20 cellular contexts compared by ENCODE assay signal in the genomic region with DNA sequence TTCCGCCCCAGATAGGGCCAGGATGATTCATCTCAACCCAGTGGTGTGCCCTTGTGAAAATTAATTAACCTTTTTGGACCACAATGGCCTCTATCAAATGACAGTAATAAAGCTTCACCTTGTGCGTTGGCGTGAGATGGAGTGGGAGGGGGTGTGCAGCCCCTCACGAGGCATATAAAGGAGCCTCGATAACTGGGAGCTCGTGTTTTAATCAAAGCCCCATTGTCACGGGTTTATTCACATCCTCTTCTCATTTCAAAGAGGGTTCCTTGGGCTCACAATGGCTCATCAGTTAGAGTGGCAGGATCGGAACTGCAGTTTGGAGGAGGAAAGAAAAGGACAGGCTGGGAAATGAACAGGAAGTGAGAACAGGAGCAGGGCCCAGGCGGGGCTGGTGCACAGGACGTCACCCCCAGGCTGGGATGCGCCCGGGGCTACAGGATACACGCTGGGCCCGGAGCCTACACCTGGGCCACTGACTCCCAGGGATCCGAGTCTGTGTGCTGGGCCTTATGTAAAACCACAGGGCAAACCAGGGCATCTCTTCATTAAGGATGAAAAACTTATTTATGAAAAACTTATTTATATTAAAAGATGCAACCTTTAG.
DNase-seq lines count a peak whose midpoint lies in the region; ATAC-seq, FAIRE-seq and TF ChIP-seq lines count a peak whose summit lies in the region.
"Had no signal": no experiment of that assay in that cellular context is flagged by ENCODE, and none has a peak within 500 bp of the region (broad histone marks: within the 10 kb centered on the region; RNA-seq: fewer than 3 reads in every experiment).

No MANE protein-coding gene starts in this region.

- TF ChIP-seq CTCF in GM23338 (conservative IDR thresholded peaks at IDR 0.05; ENCODE audit: low read depth in 2 of 2) (no peak), kidney (IDR thresholded peaks at IDR 0.05; ENCODE audit: borderline replicate concordance, extremely low read depth, insufficient read depth) (no peak), neural progenitor cell (IDR thresholded peaks at IDR 0.05) (no peak)

- H3K4me2 ChIP-seq in GM23338 = no peak overlapping the region
- H3K4me2 ChIP-seq in neural progenitor cell = no peak overlapping the region
- H3K4me2 ChIP-seq: A549 had no signal

- H2AFZ ChIP-seq in GM23338 (peak overlapping the region; percentile 69; the same call in 1 of the 2 replicates), neural progenitor cell (replicated peaks) (no peak overlapping the region)

- intact Hi-C loops in kidney (cut with DNase I) = no loop called here

- H3K9me2 ChIP-seq in GM23338 (ENCODE audit: insufficient read depth) = no peaks in the 10 kb centered on the region

- H3K27me3 Mint-ChIP-seq in GM23338 (ENCODE audit: insufficient read depth, low read depth, poor library complexity) (peaks cover 3% of the 10 kb centered on the region), T-helper 17 cell (peaks cover 54% of the 10 kb centered on the region), neural progenitor cell (ENCODE audit: insufficient read depth, low read depth) (peaks cover 2% of the 10 kb centered on the region)

- H3K9ac ChIP-seq in kidney (ENCODE audit: low read length in 2 of 2) (no peak overlapping the region), neural progenitor cell (no peak overlapping the region)

- DNase-seq in GM23338 (ENCODE audit: low spot score) (no peak), T-helper 17 cell (no peak), kidney (peak; percentile 32), neural progenitor cell (ENCODE audit: low spot score) (no peak), mucosa of gallbladder (ENCODE audit: low spot score) (no peak), activated gamma-delta T cell (lab: John Stamatoyannopoulos, UW) (no peak)
- DNase-seq: BE2C; CD4-positive, alpha-beta memory T cell; COR-L47; DMS153; DND-41; GF-D8 had no signal

- H4K20me1 ChIP-seq in GM23338 (replicated peaks; ENCODE audit: insufficient read depth) (no peaks in the 10 kb centered on the region), neural progenitor cell (ENCODE audit: low read depth) (no peaks in the 10 kb centered on the region)

- no peak overlapping the region for H3K4me3 ChIP-seq in GM23338
- H3K4me3 ChIP-seq in kidney (ENCODE audit: low read length in 2 of 2) = no peak overlapping the region
- no peak overlapping the region for H3K4me3 ChIP-seq in neural progenitor cell
- H3K4me3 ChIP-seq: A549 had no signal

- no peak overlapping the region for H3K27ac Mint-ChIP-seq in GM23338
- peak overlapping the region; percentile 16 for H3K27ac Mint-ChIP-seq in T-helper 17 cell
- peak overlapping the region; percentile 9 for H3K27ac Mint-ChIP-seq in neural progenitor cell
- H3K27ac Mint-ChIP-seq: CD4-positive, alpha-beta memory T cell had no signal

- H3K79me2 ChIP-seq in GM23338 (replicated peaks; ENCODE audit: insufficient read depth) (no peaks in the 10 kb centered on the region), neural progenitor cell (ENCODE audit: low read depth) (no peaks in the 10 kb centered on the region)

- no peaks in the 10 kb centered on the region for H3K9me3 ChIP-seq in T-helper 17 cell (ENCODE audit: control insufficient read depth, low read length, poor library complexity, severe bottlenecking)
- no peaks in the 10 kb centered on the region for H3K9me3 ChIP-seq in kidney (ENCODE audit: control insufficient read depth in 1 of 2, low read length in 2 of 2)
- H3K9me3 ChIP-seq in neural progenitor cell (ENCODE audit: low read depth) = no peaks in the 10 kb centered on the region
- H3K9me3 ChIP-seq: BE2C had no signal

- H3K27me3 ChIP-seq in GM23338 (ENCODE audit: insufficient read depth) = no peaks in the 10 kb centered on the region
- H3K27me3 ChIP-seq in neural progenitor cell = no peaks in the 10 kb centered on the region
- H3K27me3 ChIP-seq: BE2C had no signal

- H3K36me3 Mint-ChIP-seq in GM23338 (ENCODE audit: low read depth) = no peaks in the 10 kb centered on the region
- H3K36me3 Mint-ChIP-seq in T-helper 17 cell (ENCODE audit: low read depth) = peaks cover 4% of the 10 kb centered on the region
- H3K36me3 Mint-ChIP-seq in neural progenitor cell = no peaks in the 10 kb centered on the region
- H3K36me3 Mint-ChIP-seq: CD4-positive, alpha-beta memory T cell had no signal

- ATAC-seq in GM23338 (no peak), T-helper 17 cell (no peak), HG02938 (IDR thresholded peaks at IDR 0.05; ENCODE audit: unreplicated experiment) (no peak)
- ATAC-seq: A549, HCT116 had no signal

- H3K4me3 Mint-ChIP-seq in GM23338 (no peak overlapping the region), T-helper 17 cell (no peak overlapping the region), neural progenitor cell (no peak overlapping the region)
- H3K4me3 Mint-ChIP-seq: CD4-positive, alpha-beta memory T cell had no signal

- H3K9me3 Mint-ChIP-seq in GM23338 (no peaks in the 10 kb centered on the region), neural progenitor cell (no peaks in the 10 kb centered on the region)
- H3K9me3 Mint-ChIP-seq: CD4-positive, alpha-beta memory T cell had no signal

- H3K27ac ChIP-seq in GM23338 (ENCODE audit: low read depth) (no peak overlapping the region), kidney (ENCODE audit: low read depth in 2 of 2, low read length in 2 of 2) (no peak overlapping the region), neural progenitor cell (no peak overlapping the region)
- H3K27ac ChIP-seq: A549, C4-2B, HL-60 had no signal

- no peaks in the 10 kb centered on the region for H3K4me1 ChIP-seq in GM23338 (ENCODE audit: insufficient read depth)
- H3K4me1 ChIP-seq in kidney (ENCODE audit: control insufficient read depth in 1 of 2, insufficient read depth in 1 of 2, low read depth in 1 of 2, low read length in 2 of 2) = no peaks in the 10 kb centered on the region
- H3K4me1 ChIP-seq in neural progenitor cell = no peaks in the 10 kb centered on the region
- H3K4me1 ChIP-seq: A549, BE2C had no signal

- H3K36me3 ChIP-seq in GM23338 (ENCODE audit: insufficient read depth) (no peaks in the 10 kb centered on the region), kidney (ENCODE audit: control insufficient read depth in 1 of 2, insufficient read depth in 2 of 2, low read length in 2 of 2) (no peaks in the 10 kb centered on the region), neural progenitor cell (no peaks in the 10 kb centered on the region)
- H3K36me3 ChIP-seq: BE2C had no signal

- H3F3A ChIP-seq in GM23338 (replicated peaks; ENCODE audit: low read depth) = no peaks in the 10 kb centered on the region
- H3F3A ChIP-seq in neural progenitor cell (ENCODE audit: low read depth) = no peaks in the 10 kb centered on the region

- FAIRE-seq in kidney (lab: Jason Lieb, UNC) = no peak
- FAIRE-seq: A549, D721Med, GM19239, H54 had no signal

- peaks cover 5% of the 10 kb centered on the region; the same call in 1 of the 3 replicates for H3K4me1 Mint-ChIP-seq in GM23338
- peaks cover 2% of the 10 kb centered on the region for H3K4me1 Mint-ChIP-seq in T-helper 17 cell
- peaks cover 2% of the 10 kb centered on the region for H3K4me1 Mint-ChIP-seq in neural progenitor cell
- H3K4me1 Mint-ChIP-seq: CD4-positive, alpha-beta memory T cell had no signal

TF ChIP-seq in GM23338, 12 proteins besides CTCF, POLR2A, EP300 and RAD21:
- TF ChIP-seq CREB1 (CRISPR knock-in tag; IDR thresholded peaks at IDR 0.05; ENCODE audit: low read depth) = no peak
- TF ChIP-seq, protein P1, sequence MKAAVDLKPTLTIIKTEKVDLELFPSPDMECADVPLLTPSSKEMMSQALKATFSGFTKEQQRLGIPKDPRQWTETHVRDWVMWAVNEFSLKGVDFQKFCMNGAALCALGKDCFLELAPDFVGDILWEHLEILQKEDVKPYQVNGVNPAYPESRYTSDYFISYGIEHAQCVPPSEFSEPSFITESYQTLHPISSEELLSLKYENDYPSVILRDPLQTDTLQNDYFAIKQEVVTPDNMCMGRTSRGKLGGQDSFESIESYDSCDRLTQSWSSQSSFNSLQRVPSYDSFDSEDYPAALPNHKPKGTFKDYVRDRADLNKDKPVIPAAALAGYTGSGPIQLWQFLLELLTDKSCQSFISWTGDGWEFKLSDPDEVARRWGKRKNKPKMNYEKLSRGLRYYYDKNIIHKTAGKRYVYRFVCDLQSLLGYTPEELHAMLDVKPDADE (IDR thresholded peaks at IDR 0.05) = no peak
- no peak for TF ChIP-seq NANOG (IDR thresholded peaks at IDR 0.05; ENCODE audit: borderline replicate concordance)
TF ChIP-seq in GM23338: peak in this region for 0.
